ENCODE assay signal across 19 cellular contexts in genomic region chr1:235434001-235434400, GRCh38.
DNase-seq lines count a peak whose midpoint lies in the region; ATAC-seq and TF ChIP-seq lines count a peak whose summit lies in the region.
"Had no signal": no experiment of that assay in that cellular context is flagged by ENCODE, and none has a peak within 500 bp of the region (broad histone marks: within the 10 kb centered on the region; RNA-seq: fewer than 3 reads in every experiment).

No MANE protein-coding gene starts in this region.

- POLR2A ChIA-PET in activated CD8-positive, alpha-beta T cell treated with anti-CD3 and anti-CD28 coated beads for 36 hours (lab: Charles Lee), result no interaction called here

- H3K27ac ChIP-seq in WERI-Rb-1, result no peak overlapping the region
- H3K27ac ChIP-seq: BLaER1, RWPE1, SJCRH30 had no signal

- H3K9me3 Mint-ChIP-seq in activated CD8-positive, alpha-beta T cell treated with anti-CD3 and anti-CD28 coated beads for 36 hours, result no peaks in the 10 kb centered on the region
- H3K9me3 Mint-ChIP-seq: CD8-positive, alpha-beta memory T cell; IgD-negative memory B cell had no signal

- H3K36me3 Mint-ChIP-seq in activated CD8-positive, alpha-beta T cell treated with anti-CD3 and anti-CD28 coated beads for 36 hours (ENCODE audit: low read depth), result peaks cover 21% of the 10 kb centered on the region

- no peaks in the 10 kb centered on the region for H3K27me3 ChIP-seq in H7 (ENCODE audit: control insufficient read depth, insufficient read depth, low read length)
- H3K27me3 ChIP-seq in WERI-Rb-1 (ENCODE audit: insufficient read depth, low read depth, severe bottlenecking), result no peaks in the 10 kb centered on the region
- H3K27me3 ChIP-seq: BLaER1, SJCRH30 had no signal

- H3K9me3 ChIP-seq in WERI-Rb-1 (ENCODE audit: severe bottlenecking), result no peaks in the 10 kb centered on the region
- H3K9me3 ChIP-seq: BLaER1, SJCRH30 had no signal

- CTCF ChIA-PET in activated CD8-positive, alpha-beta T cell treated with anti-CD3 and anti-CD28 coated beads for 36 hours (lab: Charles Lee), result interaction anchor here (1.3 kb wide), 1 partner anchor 17 kb away, joined by 3 read pairs; no protein-coding TSS in a partner anchor

- H3K36me3 ChIP-seq in H7 (replicated peaks; ENCODE audit: control insufficient read depth, insufficient read depth, low read length) (peaks cover 8% of the 10 kb centered on the region), WERI-Rb-1 (peaks cover 63% of the 10 kb centered on the region)

- H3K4me3 ChIP-seq in H7 (ENCODE audit: insufficient read depth, low read depth, low read length) (no peak overlapping the region), WERI-Rb-1 (ENCODE audit: low read depth, low read length) (no peak overlapping the region)
- H3K4me3 ChIP-seq: BLaER1, SJCRH30 had no signal

- DNase-seq in D341Med (ENCODE audit: low spot score), result peak; percentile 66
- DNase-seq in H7, result peak; percentile 45
- peak; percentile 54 for DNase-seq in WERI-Rb-1
- peak; percentile 38 for DNase-seq in iPS-NIHi7 (ENCODE audit: extremely low spot score)
- DNase-seq in DMS153 (lab: John Stamatoyannopoulos, UW), result no peak
- no peak for DNase-seq in activated CD8-positive, alpha-beta T cell treated with anti-CD3 and anti-CD28 coated beads for 36 hours
- DNase-seq: CD8-positive, alpha-beta memory T cell; EL; NCI-H1436; NCI-H2107; NCI-H345; NK-92 treated with Interleukin-12 subunit alpha and Interleukin-12 subunit beta, amount 100 ng/mL, for 24 hours; OCI-M1; SJCRH30; SW 1271 had no signal

- H3K4me1 Mint-ChIP-seq in activated CD8-positive, alpha-beta T cell treated with anti-CD3 and anti-CD28 coated beads for 36 hours (ENCODE audit: low read depth), result no peaks in the 10 kb centered on the region
- H3K4me1 Mint-ChIP-seq: CD8-positive, alpha-beta memory T cell had no signal

- H3K4me3 Mint-ChIP-seq in activated CD8-positive, alpha-beta T cell treated with anti-CD3 and anti-CD28 coated beads for 36 hours, result no peak overlapping the region
- H3K4me3 Mint-ChIP-seq: CD8-positive, alpha-beta memory T cell had no signal

- intact Hi-C loops in activated CD8-positive, alpha-beta T cell treated with anti-CD3 and anti-CD28 coated beads for 36 hours (cut with micrococcal nuclease), result no loop called here

- peak; percentile 49 for TF ChIP-seq CTCF in WERI-Rb-1 (IDR thresholded peaks at IDR 0.05; ENCODE audit: low read depth, low read length)
- TF ChIP-seq CTCF in activated CD8-positive, alpha-beta T cell treated with anti-CD3 and anti-CD28 coated beads for 36 hours (IDR thresholded peaks at IDR 0.05), result no peak

- no peak overlapping the region for H3K27ac Mint-ChIP-seq in activated CD8-positive, alpha-beta T cell treated with anti-CD3 and anti-CD28 coated beads for 36 hours
- H3K27ac Mint-ChIP-seq: IgD-negative memory B cell had no signal

- no peak for ATAC-seq in HG03571 (IDR thresholded peaks at IDR 0.05; ENCODE audit: unreplicated experiment)
- ATAC-seq in activated CD8-positive, alpha-beta T cell treated with anti-CD3 and anti-CD28 coated beads for 36 hours, result no peak

- no peaks in the 10 kb centered on the region for H3K27me3 Mint-ChIP-seq in activated CD8-positive, alpha-beta T cell treated with anti-CD3 and anti-CD28 coated beads for 36 hours
- H3K27me3 Mint-ChIP-seq: CD8-positive, alpha-beta memory T cell; IgD-negative memory B cell had no signal

Comparison
In these comparisons a context has a peak if more than half of its experiments do, and no peak if none do; other contexts are left out.
1. DNase-seq: peak in D341Med (single experiment), H7 (single experiment), WERI-Rb-1 (single experiment) and iPS-NIHi7 (single experiment); none in DMS153 (single experiment) and activated CD8-positive, alpha-beta T cell treated with anti-CD3 and anti-CD28 coated beads for 36 hours (single experiment).